Comparison of ENCODE assay signal across 8 cellular contexts in the genomic region with DNA sequence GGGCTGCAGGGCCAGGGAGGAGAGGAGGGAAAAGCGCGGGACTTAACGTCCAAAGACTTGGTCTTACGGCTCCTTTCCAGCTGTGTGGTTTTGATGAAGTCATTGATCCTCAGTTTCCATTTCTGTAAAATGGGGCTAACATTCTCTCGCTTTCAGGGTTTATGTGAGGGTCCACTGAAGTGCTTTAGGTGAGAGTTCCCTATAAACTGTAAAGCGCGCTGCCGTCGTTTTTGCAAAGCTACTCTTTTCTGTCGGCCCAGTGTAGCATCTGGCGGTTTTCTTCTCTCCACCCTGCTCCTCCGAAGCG. TPM values are rescaled to one million over a fixed set of nuclear protein-coding genes. Genes with fewer than 3 reads are reported as not detected.
A peak's percentile ranks its signal among the peaks of the same experiment; 100 is the strongest.
DNase-seq lines count a peak whose midpoint lies in the region; ATAC-seq and TF ChIP-seq lines count a peak whose summit lies in the region.

No MANE protein-coding gene starts in this region.

- H3K36me3 Mint-ChIP-seq in MCF 10A (ENCODE audit: insufficient read depth, unreplicated experiment): peaks cover 14% of the 10 kb centered on the region
- H3K36me3 Mint-ChIP-seq in mesothelial cell of epicardium: peaks cover 6% of the 10 kb centered on the region

- H3K4me1 Mint-ChIP-seq in MCF 10A (ENCODE audit: insufficient read depth, unreplicated experiment): peaks cover 12% of the 10 kb centered on the region
- peaks cover 17% of the 10 kb centered on the region for H3K4me1 Mint-ChIP-seq in mesothelial cell of epicardium

- POLR2A ChIA-PET in MCF 10A (lab: Yijun Ruan, JAX): interaction anchor here (1.0 to 3.7 kb wide), 9 partner anchors 10 to 113 kb away, joined by 3 to 47 read pairs (median 7); partner anchors contain the start of genes C15orf62, GCHFR, RAD51 and SPINT1

- peak overlapping the region; percentile 81 for H3K4me3 Mint-ChIP-seq in MCF 10A (ENCODE audit: unreplicated experiment)
- H3K4me3 Mint-ChIP-seq in mesothelial cell of epicardium: peak overlapping the region; percentile 99

- H3K27me3 Mint-ChIP-seq in MCF 10A (ENCODE audit: insufficient read depth, unreplicated experiment) (no peaks in the 10 kb centered on the region), mesothelial cell of epicardium (ENCODE audit: low read depth) (no peaks in the 10 kb centered on the region)

- intact Hi-C loops in left ventricle myocardium inferior (cut with micrococcal nuclease): no loop called here
- intact Hi-C loops in Right ventricle myocardium superior (cut with DNase I): no loop called here
- intact Hi-C loops in MCF 10A (cut with micrococcal nuclease): no loop called here
- intact Hi-C loops in aorta (cut with DNase I): loop anchor here (5.0 kb wide), 1 partner anchor 46 kb away; the partner anchor contains the start of gene GCHFR (in 2 of the 2)

- H3K27ac Mint-ChIP-seq in MCF 10A (ENCODE audit: low read depth, unreplicated experiment) (no peak overlapping the region), mesothelial cell of epicardium (peak overlapping the region; percentile 44)

- BruUV-seq in MCF 10A (replicated peaks; lab: Mats Ljungman, UMichigan): TSS peak; percentile 31

- TF ChIP-seq CTCF in left ventricle myocardium inferior (IDR thresholded peaks at IDR 0.05; ENCODE audit: borderline replicate concordance) (no peak), MCF 10A (IDR thresholded peaks at IDR 0.05; ENCODE audit: unreplicated experiment) (no peak), mesothelial cell of epicardium (IDR thresholded peaks at IDR 0.05; ENCODE audit: unreplicated experiment) (no peak), GM20000 (IDR thresholded peaks at IDR 0.05; ENCODE audit: extremely low read depth, missing control alignments) (no peak)

- peak overlapping the region; percentile 99 for H3K4me3 ChIP-seq in left ventricle myocardium inferior
- peak overlapping the region; percentile 46 to 53 for H3K4me3 ChIP-seq in aorta (ENCODE audit: low read length in 2 of 2)

- WGBS in aorta, 2 donors: 20 to 48% methylated on average over 13 of the region's 13 CpGs

- no peaks in the 10 kb centered on the region for H3K9me3 ChIP-seq in left ventricle myocardium inferior (replicated peaks)
- H3K9me3 ChIP-seq in aorta (ENCODE audit: control insufficient read depth, low read length): no peaks in the 10 kb centered on the region

- no peak for ATAC-seq in Right ventricle myocardium superior (ENCODE audit: poor library complexity)
- ATAC-seq in aorta (ENCODE audit: low FRiP score): no peak
- no peak for ATAC-seq in GM21390 (IDR thresholded peaks at IDR 0.05; ENCODE audit: unreplicated experiment)

- CTCF ChIA-PET in MCF 10A (lab: Yijun Ruan, JAX): interaction anchor here (0.6 to 2.1 kb wide), 6 partner anchors 9 to 616 kb away, joined by 3 to 8 read pairs (median 3); no protein-coding TSS in a partner anchor

- H3K27ac ChIP-seq in left ventricle myocardium inferior (replicated peaks) (peak overlapping the region; percentile 99), aorta (ENCODE audit: low read depth in 1 of 2, low read length in 2 of 2) (no peak overlapping the region)

- DNase-seq in left ventricle myocardium inferior (no peak), Right ventricle myocardium superior (no peak), MCF 10A (ENCODE audit: unreplicated experiment) (no peak), mesothelial cell of epicardium (ENCODE audit: low spot score in 2 of 2, unreplicated experiment in 2 of 2) (no peak), aorta (no peak), T1000 (lab: John Stamatoyannopoulos, UW) (no peak), GM20000 (ENCODE audit: low spot score) (no peak)

- H3K27me3 ChIP-seq in left ventricle myocardium inferior (ENCODE audit: low read depth): no peaks in the 10 kb centered on the region
- H3K27me3 ChIP-seq in aorta (ENCODE audit: control insufficient read depth in 1 of 2, insufficient read depth in 2 of 2, low read length in 1 of 2): no peaks in the 10 kb centered on the region

- H3K9me3 Mint-ChIP-seq in MCF 10A (ENCODE audit: unreplicated experiment) (no peaks in the 10 kb centered on the region), mesothelial cell of epicardium (no peaks in the 10 kb centered on the region)

- peaks cover 49% of the 10 kb centered on the region for H3K4me1 ChIP-seq in left ventricle myocardium inferior
- H3K4me1 ChIP-seq in aorta (ENCODE audit: control insufficient read depth in 1 of 2, insufficient read depth in 2 of 2, low read length in 2 of 2): no peaks in the 10 kb centered on the region

- H3K36me3 ChIP-seq in left ventricle myocardium inferior: peaks cover 27% of the 10 kb centered on the region
- H3K36me3 ChIP-seq in aorta (ENCODE audit: control insufficient read depth in 1 of 2, insufficient read depth in 2 of 2, low read length in 1 of 2): no peaks in the 10 kb centered on the region

RNA-seq across cellular contexts. Expression of gene DNAJC17, which starts 0.6 kb away (rescaled TPM):
- total RNA-seq in left ventricle myocardium inferior (16.0 TPM), Right ventricle myocardium superior (16.1 TPM), MCF 10A (2022) (55.1 and 58.1 TPM in 2 replicates), mesothelial cell of epicardium (36.4 to 44.3 TPM (median 41.2 TPM) in 3 replicates), aorta (10 to 100 TPM; 29.4 to 34.7 TPM)
- polyA plus RNA-seq in aorta: 10 to 100 TPM; 20.5 to 75.9 TPM

RNA-seq across cellular contexts. Expression of gene ZFYVE19, which starts 1.0 kb away (rescaled TPM):
- total RNA-seq in left ventricle myocardium inferior (24.7 TPM), Right ventricle myocardium superior (26.4 TPM), MCF 10A (2022) (19.2 and 19.9 TPM in 2 replicates), mesothelial cell of epicardium (20.9 to 24.4 TPM (median 24.2 TPM) in 3 replicates), aorta (10 to 100 TPM in 1 of 2 donors, 1 to 10 TPM in 1; 9.3 to 17.4 TPM)
- polyA plus RNA-seq in aorta: 10 to 100 TPM; 14.5 to 48.0 TPM

RNA-seq across cellular contexts. Expression of gene PPP1R14D, which starts 20.7 kb away (rescaled TPM):
- total RNA-seq in left ventricle myocardium inferior: not detected
- not detected for total RNA-seq in Right ventricle myocardium superior
- not detected in 2 replicates for total RNA-seq in MCF 10A (2022)
- 0.63 to 1.7 TPM (median 1.2 TPM) in 3 replicates for total RNA-seq in mesothelial cell of epicardium
- total RNA-seq in aorta: not detected
- polyA plus RNA-seq in aorta: 10 to 100 TPM in 1 of 2 donors, not detected in 1; 22.3 TPM

RNA-seq across cellular contexts. Expression of gene SPINT1, which starts 36.0 kb away (rescaled TPM):
- total RNA-seq in left ventricle myocardium inferior: 0.55 TPM
- 0.59 TPM for total RNA-seq in Right ventricle myocardium superior
- 57.9 and 68.6 TPM in 2 replicates for total RNA-seq in MCF 10A (2022)
- total RNA-seq in mesothelial cell of epicardium: 141 to 152 TPM (median 147 TPM) in 3 replicates
- total RNA-seq in aorta: 1 to 10 TPM; 2.4 to 3.9 TPM
- 10 to 100 TPM in 1 of 2 donors, 1 to 10 TPM in 1; 1.9 to 15.5 TPM for polyA plus RNA-seq in aorta

RNA-seq across cellular contexts. Expression of gene C15orf62, which starts 38.1 kb away (rescaled TPM):
- total RNA-seq in left ventricle myocardium inferior: 0.30 TPM
- total RNA-seq in Right ventricle myocardium superior: 0.16 TPM
- 0.26 and 0.52 TPM in 2 replicates for total RNA-seq in MCF 10A (2022)
- total RNA-seq in mesothelial cell of epicardium: 0.44 to 0.47 TPM (median 0.45 TPM) in 3 replicates
- under 1 TPM; 0.19 to 0.87 TPM for total RNA-seq in aorta
- polyA plus RNA-seq in aorta: under 1 TPM in 1 of 2 donors, not detected in 1; 0.97 TPM

Comparison
In these comparisons a context has a peak if more than half of its experiments do, and no peak if none do; other contexts are left out.
1. intact Hi-C loops: an anchor here in aorta (5.0 kb wide); none called in left ventricle myocardium inferior, Right ventricle myocardium superior and MCF 10A.